Comparison of ENCODE assay signal across 1 cellular context in the genomic region with DNA sequence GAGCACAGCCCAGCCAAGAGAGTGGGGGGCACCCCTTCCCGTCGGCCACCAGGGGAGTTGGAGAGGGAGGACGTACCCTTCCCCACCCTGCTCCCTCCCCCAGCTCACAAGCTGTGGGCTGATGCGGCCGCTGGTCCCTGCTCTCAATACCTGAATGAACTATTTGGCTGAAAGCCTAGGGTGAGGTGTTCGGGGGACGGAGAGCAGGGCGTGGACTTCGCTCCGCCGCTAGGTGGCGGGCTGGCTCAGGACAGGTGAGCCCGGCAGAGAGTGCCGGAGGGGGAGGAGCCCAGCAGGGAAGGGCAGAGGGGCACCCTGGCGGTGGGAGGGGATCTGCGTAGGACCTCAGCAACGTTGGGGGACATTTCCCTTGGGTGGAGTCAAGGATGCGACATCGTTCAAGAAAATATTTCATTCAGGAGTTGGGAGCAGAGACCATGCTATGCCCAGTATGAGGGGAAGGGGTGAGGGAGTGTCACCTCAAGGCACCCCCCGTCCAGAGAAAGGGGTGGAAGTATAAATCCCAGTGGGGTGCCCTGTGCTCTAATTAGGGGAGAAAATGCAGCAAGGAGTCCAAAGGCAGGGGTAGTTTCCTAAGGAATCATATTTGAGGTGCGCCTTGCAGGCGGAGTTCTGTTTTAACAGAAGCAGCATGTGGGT.
A peak's percentile ranks its signal among the peaks of the same experiment; 100 is the strongest.
TF ChIP-seq lines count a peak whose summit lies in the region.

No MANE protein-coding gene starts in this region.

TF ChIP-seq in HepG2, 621 proteins besides CTCF, POLR2A, EP300 and RAD21 (continued from another document):
- TF ChIP-seq EEA1 (CRISPR knock-in tag; IDR thresholded peaks at IDR 0.05; ENCODE audit: borderline replicate concordance), result 0 out of 2 replicates have a peak, but pooled peaks have one; percentile 76
- 0 out of 2 replicates have a peak, but pooled peaks have one; percentile 46 for TF ChIP-seq MEF2D (CRISPR knock-in tag; IDR thresholded peaks at IDR 0.05)
- 0 out of 4 replicates have a peak, but pooled peaks of 1 of the 2 experiments have one; percentile 71 for TF ChIP-seq KLF16 (CRISPR knock-in tag; IDR thresholded peaks at IDR 0.05)
- no peak for TF ChIP-seq MTF2 (CRISPR knock-in tag; IDR thresholded peaks at IDR 0.05; ENCODE audit: borderline replicate concordance)
- TF ChIP-seq POGZ (CRISPR knock-in tag; IDR thresholded peaks at IDR 0.05), result peak; percentile 62; the same call in 1 of the 2 replicates
- TF ChIP-seq TEAD3 (CRISPR knock-in tag; optimal IDR thresholded peaks at IDR 0.05; ENCODE audit: borderline replicate concordance), result peak; percentile 35
- no peak for TF ChIP-seq ZNF749 (CRISPR knock-in tag; IDR thresholded peaks at IDR 0.05; ENCODE audit: borderline replicate concordance)
- peak; percentile 69; the same call in 1 of the 2 replicates for TF ChIP-seq ZBTB7B (CRISPR knock-in tag; IDR thresholded peaks at IDR 0.05)
- TF ChIP-seq, protein P1, sequence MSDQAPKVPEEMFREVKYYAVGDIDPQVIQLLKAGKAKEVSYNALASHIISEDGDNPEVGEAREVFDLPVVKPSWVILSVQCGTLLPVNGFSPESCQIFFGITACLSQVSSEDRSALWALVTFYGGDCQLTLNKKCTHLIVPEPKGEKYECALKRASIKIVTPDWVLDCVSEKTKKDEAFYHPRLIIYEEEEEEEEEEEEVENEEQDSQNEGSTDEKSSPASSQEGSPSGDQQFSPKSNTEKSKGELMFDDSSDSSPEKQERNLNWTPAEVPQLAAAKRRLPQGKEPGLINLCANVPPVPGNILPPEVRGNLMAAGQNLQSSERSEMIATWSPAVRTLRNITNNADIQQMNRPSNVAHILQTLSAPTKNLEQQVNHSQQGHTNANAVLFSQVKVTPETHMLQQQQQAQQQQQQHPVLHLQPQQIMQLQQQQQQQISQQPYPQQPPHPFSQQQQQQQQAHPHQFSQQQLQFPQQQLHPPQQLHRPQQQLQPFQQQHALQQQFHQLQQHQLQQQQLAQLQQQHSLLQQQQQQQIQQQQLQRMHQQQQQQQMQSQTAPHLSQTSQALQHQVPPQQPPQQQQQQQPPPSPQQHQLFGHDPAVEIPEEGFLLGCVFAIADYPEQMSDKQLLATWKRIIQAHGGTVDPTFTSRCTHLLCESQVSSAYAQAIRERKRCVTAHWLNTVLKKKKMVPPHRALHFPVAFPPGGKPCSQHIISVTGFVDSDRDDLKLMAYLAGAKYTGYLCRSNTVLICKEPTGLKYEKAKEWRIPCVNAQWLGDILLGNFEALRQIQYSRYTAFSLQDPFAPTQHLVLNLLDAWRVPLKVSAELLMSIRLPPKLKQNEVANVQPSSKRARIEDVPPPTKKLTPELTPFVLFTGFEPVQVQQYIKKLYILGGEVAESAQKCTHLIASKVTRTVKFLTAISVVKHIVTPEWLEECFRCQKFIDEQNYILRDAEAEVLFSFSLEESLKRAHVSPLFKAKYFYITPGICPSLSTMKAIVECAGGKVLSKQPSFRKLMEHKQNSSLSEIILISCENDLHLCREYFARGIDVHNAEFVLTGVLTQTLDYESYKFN (CRISPR knock-in tag; conservative IDR thresholded peaks at IDR 0.05), result peak; percentile 59
- TF ChIP-seq ZNF235 (CRISPR knock-in tag; IDR thresholded peaks at IDR 0.05; ENCODE audit: borderline replicate concordance), result peak; percentile 82; the same call in 1 of the 2 replicates
- peak; percentile 75; the same call in 1 of the 2 replicates for TF ChIP-seq SSRP1 (CRISPR knock-in tag; IDR thresholded peaks at IDR 0.05)
- peak; percentile 89 for TF ChIP-seq KDM2A (CRISPR knock-in tag; IDR thresholded peaks at IDR 0.05; ENCODE audit: borderline replicate concordance, low read depth)
- 0 out of 2 replicates have a peak, but pooled peaks have one; percentile 73 for TF ChIP-seq ZBTB7A (CRISPR knock-in tag; IDR thresholded peaks at IDR 0.05)
